Comparison of ENCODE assay signal across 11 cellular contexts in the genomic region with DNA sequence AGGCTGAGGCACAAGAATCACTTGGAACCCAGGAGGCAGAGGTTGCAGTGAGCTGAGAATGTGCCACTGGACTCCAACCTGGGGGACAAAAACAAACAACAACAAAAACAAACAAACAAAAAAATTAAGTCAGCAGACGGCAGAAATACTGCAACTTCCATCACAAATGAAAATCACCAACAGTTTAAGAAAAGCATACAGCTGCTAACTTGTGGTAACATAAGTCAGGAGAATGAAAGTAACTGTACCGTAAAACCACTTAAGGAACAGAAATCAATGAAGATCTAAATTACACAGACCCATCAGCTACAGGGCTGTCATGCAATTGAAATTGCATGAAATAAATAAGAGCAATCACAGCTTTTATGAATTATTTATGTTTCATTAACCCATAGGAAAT. TPM values are rescaled to one million over a fixed set of nuclear protein-coding genes. Genes with fewer than 3 reads are reported as not detected.
DNase-seq lines count a peak whose midpoint lies in the region; ATAC-seq and TF ChIP-seq lines count a peak whose summit lies in the region.
"Had no signal": no experiment of that assay in that cellular context is flagged by ENCODE, and none has a peak within 500 bp of the region (broad histone marks: within the 10 kb centered on the region; RNA-seq: fewer than 3 reads in every experiment).

No MANE protein-coding gene starts in this region.

- H3F3A ChIP-seq in GM23338 (replicated peaks; ENCODE audit: low read depth), result no peaks in the 10 kb centered on the region

- 77 to 86% (median 81%) methylated on average over 2 of the region's 2 CpGs for WGBS in heart left ventricle, 4 donors
- 85 to 91% methylated on average over 2 of the region's 2 CpGs for WGBS in aorta, 2 donors

- H3K27ac ChIP-seq in GM23338 (ENCODE audit: low read depth) (no peak overlapping the region), heart left ventricle (no peak overlapping the region), aorta (ENCODE audit: low read depth in 1 of 2, low read length in 2 of 2) (no peak overlapping the region)
- H3K27ac ChIP-seq: hepatocyte had no signal

- no peak overlapping the region for H3K4me2 ChIP-seq in GM23338
- H3K4me2 ChIP-seq: hepatocyte had no signal

- H4K20me1 ChIP-seq in GM23338 (replicated peaks; ENCODE audit: insufficient read depth), result no peaks in the 10 kb centered on the region; the same call in 1 of the 2 replicates

- no peak for TF ChIP-seq POLR2A in heart left ventricle (IDR thresholded peaks at IDR 0.05)

- H3K36me3 ChIP-seq in GM23338 (ENCODE audit: insufficient read depth) (no peaks in the 10 kb centered on the region), heart left ventricle (no peaks in the 10 kb centered on the region), aorta (ENCODE audit: control insufficient read depth in 1 of 2, insufficient read depth in 2 of 2, low read length in 1 of 2) (no peaks in the 10 kb centered on the region)

- no peak for DNase-seq in central memory CD8-positive, alpha-beta T cell (ENCODE audit: low spot score in 2 of 2)
- DNase-seq in GM23338 (ENCODE audit: low spot score) (no peak), heart left ventricle (no peak), aorta (no peak)
- DNase-seq: NCI-H1694 treated with DMSO at 0.1 percent for 48 hours had no signal

- H3K9me2 ChIP-seq in GM23338 (ENCODE audit: insufficient read depth), result no peaks in the 10 kb centered on the region

- no peaks in the 10 kb centered on the region for H3K27me3 Mint-ChIP-seq in central memory CD8-positive, alpha-beta T cell
- H3K27me3 Mint-ChIP-seq in GM23338 (ENCODE audit: insufficient read depth, low read depth, poor library complexity), result peaks cover 2% of the 10 kb centered on the region

- peaks cover 65% of the 10 kb centered on the region for H3K4me1 Mint-ChIP-seq in central memory CD8-positive, alpha-beta T cell
- H3K4me1 Mint-ChIP-seq in GM23338, result peaks cover 4% of the 10 kb centered on the region; the same call in 1 of the 3 replicates

- H3K4me3 ChIP-seq in GM23338 (no peak overlapping the region), heart left ventricle (no peak overlapping the region), aorta (ENCODE audit: low read length in 2 of 2) (no peak overlapping the region)
- H3K4me3 ChIP-seq: hepatocyte had no signal

- H3K9me3 Mint-ChIP-seq in central memory CD8-positive, alpha-beta T cell, result no peaks in the 10 kb centered on the region
- no peaks in the 10 kb centered on the region for H3K9me3 Mint-ChIP-seq in GM23338

- H3K27me3 ChIP-seq in GM23338 (ENCODE audit: insufficient read depth) (no peaks in the 10 kb centered on the region), heart left ventricle (no peaks in the 10 kb centered on the region), aorta (ENCODE audit: control insufficient read depth in 1 of 2, insufficient read depth in 2 of 2, low read length in 1 of 2) (no peaks in the 10 kb centered on the region)
- H3K27me3 ChIP-seq: hepatocyte had no signal

- H3K36me3 Mint-ChIP-seq in central memory CD8-positive, alpha-beta T cell (ENCODE audit: insufficient read depth), result peaks cover 6% of the 10 kb centered on the region
- H3K36me3 Mint-ChIP-seq in GM23338 (ENCODE audit: low read depth), result no peaks in the 10 kb centered on the region

- H3K9me3 ChIP-seq in heart left ventricle, result no peaks in the 10 kb centered on the region
- H3K9me3 ChIP-seq in aorta (ENCODE audit: control insufficient read depth, low read length), result no peaks in the 10 kb centered on the region

- intact Hi-C loops in heart left ventricle (cut with DNase I) (no loop called here), aorta (cut with DNase I) (no loop called here)

- H3K79me2 ChIP-seq in GM23338 (replicated peaks; ENCODE audit: insufficient read depth), result no peaks in the 10 kb centered on the region
- H3K79me2 ChIP-seq: hepatocyte had no signal

- peak overlapping the region; percentile 83 for H3K27ac Mint-ChIP-seq in central memory CD8-positive, alpha-beta T cell (ENCODE audit: low read depth)
- H3K27ac Mint-ChIP-seq in GM23338, result no peak overlapping the region

- TF ChIP-seq CTCF in GM23338 (conservative IDR thresholded peaks at IDR 0.05; ENCODE audit: low read depth in 2 of 2) (no peak), heart left ventricle (IDR thresholded peaks at IDR 0.05) (no peak)

- H3K4me1 ChIP-seq in GM23338 (ENCODE audit: insufficient read depth) (no peaks in the 10 kb centered on the region), heart left ventricle (no peaks in the 10 kb centered on the region), aorta (ENCODE audit: control insufficient read depth in 1 of 2, insufficient read depth in 2 of 2, low read length in 2 of 2) (no peaks in the 10 kb centered on the region)

- H3K4me3 Mint-ChIP-seq in central memory CD8-positive, alpha-beta T cell, result peak overlapping the region; percentile 54
- H3K4me3 Mint-ChIP-seq in GM23338, result no peak overlapping the region

- H2AFZ ChIP-seq in GM23338, result no peak overlapping the region
- H2AFZ ChIP-seq: hepatocyte had no signal

- ATAC-seq in GM18867 (IDR thresholded peaks at IDR 0.05; ENCODE audit: unreplicated experiment) (peak; percentile 34), GM21529 (IDR thresholded peaks at IDR 0.05; ENCODE audit: unreplicated experiment) (peak; percentile 32), HG03280 (IDR thresholded peaks at IDR 0.05; ENCODE audit: unreplicated experiment) (peak; percentile 24), GM23338 (no peak), heart left ventricle (no peak), aorta (ENCODE audit: low FRiP score) (no peak)
- no peak for ATAC-seq in central memory CD8-positive, alpha-beta T cell (replicated peaks; ENCODE audit: extremely low read depth, poor library complexity, severe bottlenecking)

TF ChIP-seq in GM23338, 12 proteins besides CTCF, POLR2A, EP300 and RAD21:
- TF ChIP-seq ZNF331 (CRISPR knock-in tag; IDR thresholded peaks at IDR 0.05; ENCODE audit: low read depth) (no peak), STAT1 (IDR thresholded peaks at IDR 0.05; ENCODE audit: unreplicated experiment) (no peak), EZH2phosphoT487 (IDR thresholded peaks at IDR 0.05; ENCODE audit: unreplicated experiment) (no peak), NANOG (IDR thresholded peaks at IDR 0.05; ENCODE audit: borderline replicate concordance) (no peak)

RNA-seq across cellular contexts. Expression of gene MCOLN2, which starts 25.0 kb away (rescaled TPM):
- 10.0 and 10.9 TPM in 2 replicates for total RNA-seq in GM23338 (2014; rRNA removed; shearing (Covaris generic))
- polyA plus RNA-seq in GM23338 (2016; fragmentation: Nextera tagmentation; extraction: Ambion mirVana) (2.2 and 2.7 TPM in 2 replicates), heart left ventricle (not detected), aorta (1 to 10 TPM; 1.0 to 3.3 TPM)
- total RNA-seq in heart left ventricle (1 to 10 TPM in 2 of 9 donors, under 1 TPM in 1, not detected in 6; 0.12 to 2.9 (median 1.1) TPM), aorta (1 to 10 TPM; 1.1 to 3.9 TPM)
- total RNA-seq: dermis microvascular lymphatic vessel endothelial cell, temporal lobe had no signal

Comparison
In these comparisons a context has a peak if more than half of its experiments do, and no peak if none do; other contexts are left out.
1. ATAC-seq: peak in GM18867 (single experiment), GM21529 (single experiment) and HG03280 (single experiment); none in central memory CD8-positive, alpha-beta T cell (single experiment), GM23338 (single experiment), heart left ventricle (0 of 4) and aorta (single experiment).